In genomic region chr16:22122239-22122638, GRCh38 we compare ENCODE assay signal across 43 cellular contexts. TPM values are rescaled to one million over a fixed set of nuclear protein-coding genes. Genes with fewer than 3 reads are reported as not detected.
"Had no signal": no experiment of that assay in that cellular context is flagged by ENCODE, and none has a peak within 500 bp of the region (broad histone marks: within the 10 kb centered on the region; RNA-seq: fewer than 3 reads in every experiment).

No MANE protein-coding gene starts in this region.

- H3K9me3 ChIP-seq: adrenal gland, ascending aorta, body of pancreas, breast epithelium had no signal

- H3K27ac Mint-ChIP-seq: activated naive CD4-positive, alpha-beta T cell treated with anti-CD3 and anti-CD28 coated beads for 36 hours; activated naive CD4-positive, alpha-beta T cell treated with anti-CD3 and anti-CD28 coated beads, Interleukin-2, amount 10 ng/mL, durations not matched to agents 7 days and 5 days; activated naive CD4-positive, alpha-beta T cell treated with anti-CD3 and anti-CD28 coated beads, Interleukin-2, amount 50 U/mL, for 24 hours; activated naive CD4-positive, alpha-beta T cell treated with anti-CD3 and anti-CD28 coated beads, Interleukin-2, amount 50 U/mL, for 72 hours; activated naive CD8-positive, alpha-beta T cell; activated naive CD8-positive, alpha-beta T cell treated with anti-CD3 and anti-CD28 coated beads for 36 hours; activated naive CD8-positive, alpha-beta T cell treated with anti-CD3 and anti-CD28 coated beads, Interleukin-2, amount 10 ng/mL, durations not matched to agents 7 days and 5 days; activated naive CD8-positive, alpha-beta T cell treated with anti-CD3 and anti-CD28 coated beads, Interleukin-2, amount 50 U/mL, for 24 hours; activated T-cell treated with anti-CD3 and anti-CD28 coated beads, Interleukin-2, amount 50 U/mL, for 24 hours; activated T-cell treated with anti-CD3 and anti-CD28 coated beads, Interleukin-2, amount 50 U/mL, for 72 hours; activated T-helper 1 cell treated with anti-CD3 and anti-CD28 coated beads, Interleukin-12 subunit alpha, Interleukin-12 subunit beta, Interleukin-2, Interleukin-4 antibody, amounts not matched to agents 30 ng/mL and 10 ng/mL and 1 ng/mL, durations not matched to agents 14 hours and 24 hours and 36 hours; activated T-helper 17 cell treated with anti-CD3 and anti-CD28 coated beads, Interleukin-2, amount 50 U/mL, for 72 hours; activated T-helper 2 cell treated with anti-CD3 and anti-CD28 coated beads, Interferon-gamma antibody, Interleukin-2, Interleukin-4, amounts not matched to agents 10 μg/mL and 5 μg/mL and 100 μg/mL, durations not matched to agents 14 hours and 24 hours and 36 hours; brain had no signal

- H3K27ac ChIP-seq: adrenal gland, ascending aorta, body of pancreas, brain microvascular endothelial cell, breast epithelium, cardiac muscle cell had no signal

- H3K27me3 ChIP-seq: adrenal gland, ascending aorta, body of pancreas, brain microvascular endothelial cell, breast epithelium, cardiac muscle cell had no signal

- H3K4me3 Mint-ChIP-seq: activated naive CD4-positive, alpha-beta T cell treated with anti-CD3 and anti-CD28 coated beads for 36 hours; activated naive CD4-positive, alpha-beta T cell treated with anti-CD3 and anti-CD28 coated beads, Interleukin-2, amount 10 ng/mL, durations not matched to agents 7 days and 5 days; activated naive CD4-positive, alpha-beta T cell treated with anti-CD3 and anti-CD28 coated beads, Interleukin-2, amount 50 U/mL, for 24 hours; activated naive CD8-positive, alpha-beta T cell; activated naive CD8-positive, alpha-beta T cell treated with anti-CD3 and anti-CD28 coated beads for 36 hours; activated naive CD8-positive, alpha-beta T cell treated with anti-CD3 and anti-CD28 coated beads, Interleukin-2, amount 10 ng/mL, durations not matched to agents 7 days and 5 days; activated naive CD8-positive, alpha-beta T cell treated with anti-CD3 and anti-CD28 coated beads, Interleukin-2, amount 50 U/mL, for 24 hours; activated T-cell treated with anti-CD3 and anti-CD28 coated beads, Interleukin-2, amount 50 U/mL, for 24 hours; activated T-cell treated with anti-CD3 and anti-CD28 coated beads, Interleukin-2, amount 50 U/mL, for 4 hours; activated T-cell treated with anti-CD3 and anti-CD28 coated beads, Interleukin-2, amount 50 U/mL, for 72 hours; activated T-helper 1 cell treated with anti-CD3 and anti-CD28 coated beads, Interleukin-12 subunit alpha, Interleukin-12 subunit beta, Interleukin-2, Interleukin-4 antibody, amounts not matched to agents 30 ng/mL and 10 ng/mL and 1 ng/mL, durations not matched to agents 14 hours and 24 hours and 36 hours; activated T-helper 17 cell treated with anti-CD3 and anti-CD28 coated beads, Interleukin-2, amount 50 U/mL, for 72 hours; brain; central memory CD8-positive, alpha-beta T cell had no signal

- ATAC-seq: activated naive CD4-positive, alpha-beta T cell treated with anti-CD3 and anti-CD28 coated beads, Interleukin-2, amount 50 U/mL, for 72 hours; activated naive CD8-positive, alpha-beta T cell treated with anti-CD3 and anti-CD28 coated beads, Interleukin-2, amount 50 U/mL, for 24 hours; activated T-cell treated with anti-CD3 and anti-CD28 coated beads, Interleukin-2, amount 50 U/mL, for 4 hours; activated T-cell treated with anti-CD3 and anti-CD28 coated beads, Interleukin-2, amount 50 U/mL, for 72 hours; activated T-helper 17 cell treated with anti-CD3 and anti-CD28 coated beads, Interleukin-2, amount 50 U/mL, for 72 hours; body of pancreas had no signal

- H3K4me3 ChIP-seq: adrenal gland, ascending aorta, body of pancreas, breast epithelium, cardiac muscle cell had no signal

- H3K36me3 ChIP-seq: adrenal gland, ascending aorta, brain microvascular endothelial cell, breast epithelium, cardiac muscle cell had no signal

- DNase-seq: activated effector memory CD4-positive, alpha-beta T cell treated with anti-CD3 and anti-CD28 coated beads, Interleukin-2, amount 50 U/mL, for 16 hours; activated effector memory CD4-positive, alpha-beta T cell treated with Interleukin-2 at 50 U/mL for 16 hours; activated gamma-delta T cell; activated gamma-delta T cell treated with Interleukin-2 at 50 U/mL for 16 hours; activated naive CD4-positive, alpha-beta T cell; activated naive CD4-positive, alpha-beta T cell treated with anti-CD3 and anti-CD28 coated beads for 36 hours; activated naive CD4-positive, alpha-beta T cell treated with anti-CD3 and anti-CD28 coated beads, Interleukin-2, amount 10 ng/mL, durations not matched to agents 7 days and 5 days; activated naive CD4-positive, alpha-beta T cell treated with anti-CD3 and anti-CD28 coated beads, Interleukin-2, amount 50 U/mL, for 16 hours; activated naive CD4-positive, alpha-beta T cell treated with Interleukin-2 at 50 U/mL for 16 hours; activated naive CD8-positive, alpha-beta T cell treated with anti-CD3 and anti-CD28 coated beads for 36 hours; activated naive CD8-positive, alpha-beta T cell treated with anti-CD3 and anti-CD28 coated beads, Interleukin-2, amount 10 ng/mL, durations not matched to agents 7 days and 5 days; activated naive CD8-positive, alpha-beta T cell treated with anti-CD3 and anti-CD28 coated beads, Interleukin-2, amount 50 U/mL, for 24 hours; activated T-cell treated with anti-CD3 and anti-CD28 coated beads, Interleukin-2, amount 50 U/mL, for 1 hour; activated T-cell treated with anti-CD3 and anti-CD28 coated beads, Interleukin-2, amount 50 U/mL, for 24 hours; activated T-cell treated with anti-CD3 and anti-CD28 coated beads, Interleukin-2, amount 50 U/mL, for 4 hours; activated T-cell treated with anti-CD3 and anti-CD28 coated beads, Interleukin-2, amount 50 U/mL, for 48 hours; activated T-cell treated with anti-CD3 and anti-CD28 coated beads, Interleukin-2, amount 50 U/mL, for 72 hours; adrenal gland; amniotic stem cell; amygdala; anterior cingulate cortex; aorta; body of pancreas; brain microvascular endothelial cell; caudate nucleus; cerebellar nuclear complex had no signal

- H3K27me3 Mint-ChIP-seq: activated naive CD4-positive, alpha-beta T cell treated with anti-CD3 and anti-CD28 coated beads, Interleukin-2, amount 50 U/mL, for 24 hours; activated naive CD8-positive, alpha-beta T cell; activated naive CD8-positive, alpha-beta T cell treated with anti-CD3 and anti-CD28 coated beads for 36 hours; activated naive CD8-positive, alpha-beta T cell treated with anti-CD3 and anti-CD28 coated beads, Interleukin-2, amount 10 ng/mL, durations not matched to agents 7 days and 5 days; activated naive CD8-positive, alpha-beta T cell treated with anti-CD3 and anti-CD28 coated beads, Interleukin-2, amount 50 U/mL, for 24 hours; activated T-cell treated with anti-CD3 and anti-CD28 coated beads, Interleukin-2, amount 50 U/mL, for 24 hours; activated T-helper 17 cell treated with anti-CD3 and anti-CD28 coated beads, Interleukin-2, amount 50 U/mL, for 72 hours; central memory CD8-positive, alpha-beta T cell had no signal

- H3K9me3 Mint-ChIP-seq: activated naive CD4-positive, alpha-beta T cell treated with anti-CD3 and anti-CD28 coated beads for 36 hours; activated naive CD4-positive, alpha-beta T cell treated with anti-CD3 and anti-CD28 coated beads, Interleukin-2, amount 10 ng/mL, durations not matched to agents 7 days and 5 days; activated naive CD4-positive, alpha-beta T cell treated with anti-CD3 and anti-CD28 coated beads, Interleukin-2, amount 50 U/mL, for 24 hours; activated naive CD4-positive, alpha-beta T cell treated with anti-CD3 and anti-CD28 coated beads, Interleukin-2, amount 50 U/mL, for 72 hours; activated naive CD8-positive, alpha-beta T cell treated with anti-CD3 and anti-CD28 coated beads for 36 hours; activated naive CD8-positive, alpha-beta T cell treated with anti-CD3 and anti-CD28 coated beads, Interleukin-2, amount 10 ng/mL, durations not matched to agents 7 days and 5 days; activated naive CD8-positive, alpha-beta T cell treated with anti-CD3 and anti-CD28 coated beads, Interleukin-2, amount 50 U/mL, for 24 hours; activated T-cell treated with anti-CD3 and anti-CD28 coated beads, Interleukin-2, amount 50 U/mL, for 24 hours; activated T-cell treated with anti-CD3 and anti-CD28 coated beads, Interleukin-2, amount 50 U/mL, for 4 hours; activated T-cell treated with anti-CD3 and anti-CD28 coated beads, Interleukin-2, amount 50 U/mL, for 72 hours; activated T-helper 1 cell treated with anti-CD3 and anti-CD28 coated beads, Interleukin-12 subunit alpha, Interleukin-12 subunit beta, Interleukin-2, Interleukin-4 antibody, amounts not matched to agents 30 ng/mL and 10 ng/mL and 1 ng/mL, durations not matched to agents 14 hours and 24 hours and 36 hours; activated T-helper 17 cell treated with anti-CD3 and anti-CD28 coated beads, Interleukin-2, amount 50 U/mL, for 72 hours; activated T-helper 2 cell treated with anti-CD3 and anti-CD28 coated beads, Interferon-gamma antibody, Interleukin-2, Interleukin-4, amounts not matched to agents 10 μg/mL and 5 μg/mL and 100 μg/mL, durations not matched to agents 14 hours and 24 hours and 36 hours; brain; central memory CD8-positive, alpha-beta T cell had no signal

- H3K4me1 Mint-ChIP-seq: activated naive CD4-positive, alpha-beta T cell treated with anti-CD3 and anti-CD28 coated beads, Interleukin-2, amount 10 ng/mL, durations not matched to agents 7 days and 5 days; activated naive CD4-positive, alpha-beta T cell treated with anti-CD3 and anti-CD28 coated beads, Interleukin-2, amount 50 U/mL, for 24 hours; activated naive CD8-positive, alpha-beta T cell treated with anti-CD3 and anti-CD28 coated beads for 36 hours; activated naive CD8-positive, alpha-beta T cell treated with anti-CD3 and anti-CD28 coated beads, Interleukin-2, amount 10 ng/mL, durations not matched to agents 7 days and 5 days; activated naive CD8-positive, alpha-beta T cell treated with anti-CD3 and anti-CD28 coated beads, Interleukin-2, amount 50 U/mL, for 24 hours; activated T-helper 17 cell treated with anti-CD3 and anti-CD28 coated beads, Interleukin-2, amount 50 U/mL, for 72 hours; brain; central memory CD8-positive, alpha-beta T cell had no signal

- FAIRE-seq: astrocyte, bronchial epithelial cell had no signal

- H3K36me3 Mint-ChIP-seq: activated naive CD4-positive, alpha-beta T cell treated with anti-CD3 and anti-CD28 coated beads, Interleukin-2, amount 10 ng/mL, durations not matched to agents 7 days and 5 days; activated naive CD4-positive, alpha-beta T cell treated with anti-CD3 and anti-CD28 coated beads, Interleukin-2, amount 50 U/mL, for 24 hours; activated naive CD4-positive, alpha-beta T cell treated with anti-CD3 and anti-CD28 coated beads, Interleukin-2, amount 50 U/mL, for 72 hours; activated naive CD8-positive, alpha-beta T cell; activated naive CD8-positive, alpha-beta T cell treated with anti-CD3 and anti-CD28 coated beads for 36 hours; activated naive CD8-positive, alpha-beta T cell treated with anti-CD3 and anti-CD28 coated beads, Interleukin-2, amount 10 ng/mL, durations not matched to agents 7 days and 5 days; brain had no signal

- H3K4me1 ChIP-seq: adrenal gland, ascending aorta, body of pancreas, breast epithelium had no signal

RNA-seq across cellular contexts. Expression of gene VWA3A, which starts 29.9 kb away (rescaled TPM):
- total RNA-seq: activated naive CD4-positive, alpha-beta T cell treated with anti-CD3 and anti-CD28 coated beads for 36 hours; activated T-helper 17 cell treated with anti-CD3 and anti-CD28 coated beads, Interleukin-2, amount 50 U/mL, for 72 hours; ascending aorta; astrocyte; cardiac septum; chondrocyte had no signal

RNA-seq across cellular contexts. Expression of gene SDR42E2, which starts 40.1 kb away (rescaled TPM):
- total RNA-seq: activated naive CD8-positive, alpha-beta T cell treated with anti-CD3 and anti-CD28 coated beads for 36 hours; activated T-cell treated with anti-CD3 and anti-CD28 coated beads, Interleukin-2, amount 50 U/mL, for 4 hours; activated T-helper 1 cell treated with anti-CD3 and anti-CD28 coated beads, Interleukin-12 subunit alpha, Interleukin-12 subunit beta, Interleukin-2, Interleukin-4 antibody, amounts not matched to agents 30 ng/mL and 10 ng/mL and 1 ng/mL, durations not matched to agents 14 hours and 24 hours and 36 hours; activated T-helper 17 cell treated with anti-CD3 and anti-CD28 coated beads, Interleukin-2, amount 50 U/mL, for 72 hours; adrenal gland; aorta; ascending aorta; astrocyte; bronchial epithelial cell; cardiac septum; cerebellum; chondrocyte had no signal
- polyA plus RNA-seq: adipose tissue, cardiac muscle cell had no signal
